Comparison of ENCODE assay signal across 12 cellular contexts in genomic region chr9:75239176-75239575, GRCh38.
DNase-seq lines count a peak whose midpoint lies in the region; ATAC-seq, FAIRE-seq and TF ChIP-seq lines count a peak whose summit lies in the region.
"Had no signal": no experiment of that assay in that cellular context is flagged by ENCODE, and none has a peak within 500 bp of the region (broad histone marks: within the 10 kb centered on the region; RNA-seq: fewer than 3 reads in every experiment).

No MANE protein-coding gene starts in this region.

- H3K27me3 ChIP-seq in keratinocyte (ENCODE audit: control insufficient read depth, extremely low read depth, insufficient read depth, low read length) (no peaks in the 10 kb centered on the region), neural progenitor cell (no peaks in the 10 kb centered on the region)

- H3K36me3 Mint-ChIP-seq in T-helper 17 cell (ENCODE audit: low read depth) (no peaks in the 10 kb centered on the region), neural progenitor cell (no peaks in the 10 kb centered on the region)

- H3K9me3 ChIP-seq in T-helper 17 cell (ENCODE audit: control insufficient read depth, low read length, poor library complexity, severe bottlenecking) (no peaks in the 10 kb centered on the region), keratinocyte (ENCODE audit: control insufficient read depth, low read depth, low read length) (no peaks in the 10 kb centered on the region), neural progenitor cell (ENCODE audit: low read depth) (no peaks in the 10 kb centered on the region)
- H3K9me3 ChIP-seq: thoracic aorta had no signal

- H3K4me1 Mint-ChIP-seq in T-helper 17 cell: no peaks in the 10 kb centered on the region
- H3K4me1 Mint-ChIP-seq in neural progenitor cell: no peaks in the 10 kb centered on the region

- ATAC-seq in T-helper 17 cell: peak; percentile 42
- no peak for ATAC-seq in GM18517 (IDR thresholded peaks at IDR 0.05; ENCODE audit: unreplicated experiment)
- ATAC-seq in HG03565 (IDR thresholded peaks at IDR 0.05; ENCODE audit: unreplicated experiment): no peak
- no peak for ATAC-seq in HG03135 (IDR thresholded peaks at IDR 0.05; ENCODE audit: unreplicated experiment)

- no peaks in the 10 kb centered on the region for H3K9me1 ChIP-seq in keratinocyte (ENCODE audit: control insufficient read depth, extremely low read depth, insufficient read depth, low read length)

- H4K20me1 ChIP-seq in keratinocyte (ENCODE audit: control insufficient read depth, extremely low read depth, insufficient read depth, low read length): no peaks in the 10 kb centered on the region
- H4K20me1 ChIP-seq in neural progenitor cell (ENCODE audit: low read depth): no peaks in the 10 kb centered on the region

- peaks cover 10% of the 10 kb centered on the region for H3K9me3 Mint-ChIP-seq in neural progenitor cell

- H3K4me1 ChIP-seq in keratinocyte (ENCODE audit: control insufficient read depth, extremely low read depth, insufficient read depth, low read length) (peaks cover 4% of the 10 kb centered on the region), neural progenitor cell (no peaks in the 10 kb centered on the region)

- H3K27ac ChIP-seq in keratinocyte (ENCODE audit: control insufficient read depth, insufficient read depth, low read length) (no peak overlapping the region), neural progenitor cell (no peak overlapping the region)
- H3K27ac ChIP-seq: RWPE1, thoracic aorta had no signal

- TF ChIP-seq CTCF in AG09319 (IDR thresholded peaks at IDR 0.05; ENCODE audit: low read depth, low read length) (no peak), HFF-Myc (IDR thresholded peaks at IDR 0.05; ENCODE audit: low read depth, low read length, missing control alignments) (no peak), keratinocyte (optimal IDR thresholded peaks at IDR 0.05 in 1 of 3, IDR thresholded peaks at IDR 0.05 in 1 of 3, conservative IDR thresholded peaks at IDR 0.05 in 1 of 3; ENCODE audit: extremely low read depth in 1 of 3, insufficient read depth in 2 of 3, low read length in 3 of 3) (no peak), neural progenitor cell (IDR thresholded peaks at IDR 0.05) (no peak)

- peak; percentile 34 for FAIRE-seq in keratinocyte (lab: Jason Lieb, UNC)

- H3K36me3 ChIP-seq in keratinocyte (ENCODE audit: control insufficient read depth in 2 of 2, extremely low read depth in 1 of 2, insufficient read depth in 2 of 2, low read length in 2 of 2): no peaks in the 10 kb centered on the region
- H3K36me3 ChIP-seq in neural progenitor cell: no peaks in the 10 kb centered on the region
- H3K36me3 ChIP-seq: thoracic aorta had no signal

- H3K79me2 ChIP-seq in keratinocyte (ENCODE audit: control insufficient read depth, insufficient read depth, low read length) (no peaks in the 10 kb centered on the region), neural progenitor cell (ENCODE audit: low read depth) (no peaks in the 10 kb centered on the region)

- H3K27ac Mint-ChIP-seq in T-helper 17 cell (peak overlapping the region; percentile 24), neural progenitor cell (no peak overlapping the region)

- peak; percentile 12 for DNase-seq in AG09319 (ENCODE audit: extremely low read depth, low read depth)
- peak; percentile 26 for DNase-seq in HFF-Myc (ENCODE audit: extremely low read depth, low read depth)
- no peak for DNase-seq in T-helper 17 cell
- peak; percentile 76 for DNase-seq in keratinocyte (ENCODE audit: low read depth, low spot score)
- no peak for DNase-seq in neural progenitor cell (ENCODE audit: low spot score)
- DNase-seq: Calu3, mesendoderm had no signal

- no peaks in the 10 kb centered on the region for H3F3A ChIP-seq in neural progenitor cell (ENCODE audit: low read depth)

- H2AFZ ChIP-seq in keratinocyte (ENCODE audit: control insufficient read depth, low read length) (peak overlapping the region; percentile 71), neural progenitor cell (replicated peaks) (no peak overlapping the region)

- no peaks in the 10 kb centered on the region for H3K27me3 Mint-ChIP-seq in T-helper 17 cell
- H3K27me3 Mint-ChIP-seq in neural progenitor cell (ENCODE audit: insufficient read depth, low read depth): peaks cover 3% of the 10 kb centered on the region

- dilution Hi-C loops in keratinocyte (cut with MboI; ENCODE audit: extremely low pct_ligation_motif_present, low sequenced_read_pairs): no loop called here

- H3K4me3 ChIP-seq in HFF-Myc (replicated peaks; ENCODE audit: low read depth, low read length) (no peak overlapping the region), keratinocyte (ENCODE audit: control insufficient read depth in 2 of 3, extremely low read depth in 1 of 3, insufficient read depth in 2 of 3, low read depth in 1 of 3, low read length in 3 of 3) (no peak overlapping the region), neural progenitor cell (no peak overlapping the region)
- H3K4me3 ChIP-seq: thoracic aorta had no signal

- H3K9ac ChIP-seq in keratinocyte (ENCODE audit: control insufficient read depth, extremely low read depth, insufficient read depth, low read length) (no peak overlapping the region), neural progenitor cell (no peak overlapping the region)

- H3K4me3 Mint-ChIP-seq in T-helper 17 cell (no peak overlapping the region), neural progenitor cell (no peak overlapping the region)

- H3K4me2 ChIP-seq in keratinocyte (ENCODE audit: control insufficient read depth, extremely low read depth, insufficient read depth, low read depth, low read length) (no peak overlapping the region), neural progenitor cell (no peak overlapping the region)

Comparison
In these comparisons a context has a peak if more than half of its experiments do, and no peak if none do; other contexts are left out.
1. DNase-seq: peak in AG09319 (single experiment), HFF-Myc (single experiment) and keratinocyte (single experiment); none in T-helper 17 cell (0 of 3) and neural progenitor cell (single experiment).